In genomic region chr4:177961709-177962380, GRCh38 we compare ENCODE assay signal across 21 cellular contexts.
"Had no signal": no experiment of that assay in that cellular context is flagged by ENCODE, and none has a peak within 500 bp of the region (broad histone marks: within the 10 kb centered on the region; RNA-seq: fewer than 3 reads in every experiment).

No MANE protein-coding gene starts in this region.

- H3K27me3 ChIP-seq: dorsolateral prefrontal cortex, esophagus muscularis mucosa, foreskin keratinocyte, gastroesophageal sphincter, heart left ventricle, left lung had no signal

- H3K36me3 Mint-ChIP-seq: naive B cell had no signal

- H3K27ac Mint-ChIP-seq: naive B cell had no signal

- DNase-seq: cerebellar nuclear complex; dermis blood vessel endothelial cell; dorsolateral prefrontal cortex; effector CD4-positive, alpha-beta T cell; effector memory CD4-positive, alpha-beta T cell; foreskin keratinocyte; heart left ventricle; hippocampal formation; islet precursor cell; kidney; kidney glomerular epithelial cell; left lung; left ventricle myocardium superior; lower lobe of right lung; mesendoderm; midbrain; naive B cell had no signal

- H3K4me1 Mint-ChIP-seq: naive B cell had no signal

- H3K36me3 ChIP-seq: esophagus muscularis mucosa, gastroesophageal sphincter, heart left ventricle, left lung, lower lobe of right lung had no signal

- H3K4me3 Mint-ChIP-seq: naive B cell had no signal

- H3K4me1 ChIP-seq: gastroesophageal sphincter, heart left ventricle, left lung, lower lobe of right lung had no signal

- H3K9me3 ChIP-seq: esophagus muscularis mucosa, gastroesophageal sphincter, heart left ventricle, left lung, lower lobe of right lung had no signal

- H3K27ac ChIP-seq: coronary artery, dorsolateral prefrontal cortex, esophagus muscularis mucosa, foreskin keratinocyte, gastroesophageal sphincter, heart left ventricle, left lung, lower lobe of right lung had no signal

- ATAC-seq: foreskin keratinocyte, gastroesophageal sphincter, heart left ventricle, left lung, left ventricle myocardium superior, lower lobe of right lung had no signal

- FAIRE-seq: endothelial cell of umbilical vein had no signal

- H3K27me3 Mint-ChIP-seq: naive B cell had no signal

- H3K4me3 ChIP-seq: coronary artery, dorsolateral prefrontal cortex, esophagus muscularis mucosa, gastroesophageal sphincter, heart left ventricle, left lung, lower lobe of right lung had no signal
